ENCODE assay signal across 25 cellular contexts in genomic region chr12:68776976-68777610, GRCh38. TPM values are rescaled to one million over a fixed set of nuclear protein-coding genes. Genes with fewer than 3 reads are reported as not detected.
DNase-seq lines count a peak whose midpoint lies in the region; ATAC-seq and TF ChIP-seq lines count a peak whose summit lies in the region.
"Had no signal": no experiment of that assay in that cellular context is flagged by ENCODE, and none has a peak within 500 bp of the region (broad histone marks: within the 10 kb centered on the region; RNA-seq: fewer than 3 reads in every experiment).

No MANE protein-coding gene starts in this region.

- no peak overlapping the region for H2BK12ac ChIP-seq in trophoblast cell (ENCODE audit: low read length)

- H3K23ac ChIP-seq in trophoblast cell (ENCODE audit: low read length) = no peak overlapping the region

- H3K18ac ChIP-seq in trophoblast cell (ENCODE audit: low read length) = no peak overlapping the region

- H3K79me2 ChIP-seq in trophoblast cell (ENCODE audit: control insufficient read depth, insufficient read depth, low read length, poor library complexity) = no peaks in the 10 kb centered on the region

- no CpG with 5 or more reads among the region's 5 CpGs for WGBS in trophoblast cell (ENCODE audit: extremely low coverage, insufficient coverage, insufficient read length)

- no peak overlapping the region for H3K4ac ChIP-seq in trophoblast cell (ENCODE audit: low read depth, low read length)

- no peak overlapping the region for H3K27ac Mint-ChIP-seq in WTC11
- no peak overlapping the region for H3K27ac Mint-ChIP-seq in CD4-positive, alpha-beta memory T cell
- H3K27ac Mint-ChIP-seq: B cell, CD14-positive monocyte, HFFc6 had no signal

- DNase-seq in SJSA1 (ENCODE audit: low read depth in 1 of 2, low spot score in 2 of 2) (peak; percentile 78 to 82), trophoblast cell (peak; percentile 45 to 80), WTC11 (ENCODE audit: low spot score) (no peak), right atrium auricular region (ENCODE audit: low spot score) (no peak)
- no peak for DNase-seq in CD4-positive, alpha-beta memory T cell
- DNase-seq: Calu3, DMS79 treated with DMSO at 0.1 percent for 48 hours, GM23248, H9, HFFc6, KG1, NCI-H1048, NCI-H1417, NCI-H1694, NCI-H2029 treated with DMSO at 0.1 percent for 48 hours, NCI-H446 treated with DMSO at 0.1 percent for 48 hours, NCI-H526, SIG-M5 had no signal

- peak; percentile 23 for ATAC-seq in esophagus mucosa
- no peak for ATAC-seq in WTC11
- ATAC-seq in HG03139 (IDR thresholded peaks at IDR 0.05; ENCODE audit: unreplicated experiment) = no peak
- ATAC-seq: Panc1, SK-N-SH treated with all-trans-retinoic acid at 6 μM for 48 hours had no signal

- H3K27ac ChIP-seq in HEK293 (ENCODE audit: extremely low read depth, low read depth, low read length) (no peak overlapping the region), SJSA1 (no peak overlapping the region), trophoblast cell (ENCODE audit: low read depth, low read length) (no peak overlapping the region), right atrium auricular region (no peak overlapping the region)
- H3K27ac ChIP-seq in CD4-positive, alpha-beta memory T cell (ENCODE audit: low read depth, low read length) = no peak overlapping the region
- H3K27ac ChIP-seq: GM23248 had no signal

- POLR2A ChIA-PET in HEK293 (lab: Yijun Ruan, JAX) = no interaction called here
- POLR2A ChIA-PET in WTC11 (lab: Charles Lee) = no interaction called here
- POLR2A ChIA-PET in CD4-positive, alpha-beta memory T cell (lab: Charles Lee; ENCODE audit: partially characterized antibody) = no interaction called here

- H4K8ac ChIP-seq in trophoblast cell (ENCODE audit: low read depth, low read length) = no peak overlapping the region

- H3K9me3 ChIP-seq in HEK293 (ENCODE audit: control insufficient read depth, insufficient read depth, low read depth, low read length) = no peaks in the 10 kb centered on the region
- peaks cover 8% of the 10 kb centered on the region for H3K9me3 ChIP-seq in SJSA1 (replicated peaks)
- H3K9me3 ChIP-seq in trophoblast cell (ENCODE audit: insufficient read depth, low read depth, low read length) = no peaks in the 10 kb centered on the region
- no peaks in the 10 kb centered on the region for H3K9me3 ChIP-seq in right atrium auricular region
- H3K9me3 ChIP-seq in CD4-positive, alpha-beta memory T cell (ENCODE audit: control insufficient read depth in 1 of 2, low read length in 2 of 2) = no peaks in the 10 kb centered on the region

- no peak overlapping the region for H2AFZ ChIP-seq in trophoblast cell (ENCODE audit: insufficient read depth, low read length, poor library complexity)
- H2AFZ ChIP-seq: GM23248 had no signal

- CTCF ChIA-PET in HEK293 (lab: Yijun Ruan, JAX) (no interaction called here), WTC11 (lab: Charles Lee) (no interaction called here)
- CTCF ChIA-PET in CD4-positive, alpha-beta memory T cell (lab: Charles Lee; ENCODE audit: partially characterized antibody) = no interaction called here

- intact Hi-C loops in CD4-positive, alpha-beta memory T cell (cut with micrococcal nuclease) = no loop called here

- no peak overlapping the region for H2BK120ac ChIP-seq in trophoblast cell (ENCODE audit: insufficient read depth, low read length, poor library complexity)

- H3K27me3 ChIP-seq in SJSA1 (replicated peaks) = peaks cover 52% of the 10 kb centered on the region
- H3K27me3 ChIP-seq in trophoblast cell (ENCODE audit: insufficient read depth, low read length) = no peaks in the 10 kb centered on the region
- H3K27me3 ChIP-seq in right atrium auricular region = no peaks in the 10 kb centered on the region
- no peaks in the 10 kb centered on the region for H3K27me3 ChIP-seq in CD4-positive, alpha-beta memory T cell (ENCODE audit: insufficient read depth, low read length)

- H4K91ac ChIP-seq in trophoblast cell (ENCODE audit: low read depth, low read length) = no peak overlapping the region

- H3K14ac ChIP-seq in trophoblast cell (ENCODE audit: low read length) = no peak overlapping the region

- no peaks in the 10 kb centered on the region for H3K27me3 Mint-ChIP-seq in WTC11 (ENCODE audit: low read depth)
- H3K27me3 Mint-ChIP-seq in CD4-positive, alpha-beta memory T cell = no peaks in the 10 kb centered on the region
- H3K27me3 Mint-ChIP-seq: B cell had no signal

- H4K12ac ChIP-seq in trophoblast cell (ENCODE audit: low read depth, low read length) = no peak overlapping the region

- H3K36me3 ChIP-seq in HEK293 (ENCODE audit: control insufficient read depth in 2 of 2, insufficient read depth in 1 of 2, low read length in 2 of 2) (no peaks in the 10 kb centered on the region), SJSA1 (no peaks in the 10 kb centered on the region), trophoblast cell (ENCODE audit: control insufficient read depth in 1 of 2, insufficient read depth in 2 of 2, low read length in 2 of 2) (no peaks in the 10 kb centered on the region), right atrium auricular region (no peaks in the 10 kb centered on the region)
- no peaks in the 10 kb centered on the region for H3K36me3 ChIP-seq in CD4-positive, alpha-beta memory T cell (ENCODE audit: insufficient read depth, low read length)

- no peak overlapping the region for H2AK5ac ChIP-seq in trophoblast cell (ENCODE audit: low read length)

- H3K9me3 Mint-ChIP-seq in WTC11 = no peaks in the 10 kb centered on the region
- H3K9me3 Mint-ChIP-seq in CD4-positive, alpha-beta memory T cell = no peaks in the 10 kb centered on the region
- H3K9me3 Mint-ChIP-seq: H9, HFFc6 had no signal

- H3K4me1 Mint-ChIP-seq in WTC11 = no peaks in the 10 kb centered on the region
- H3K4me1 Mint-ChIP-seq in CD4-positive, alpha-beta memory T cell = peaks cover 9 to 12% (median 11%) of the 10 kb centered on the region in 4 donors
- H3K4me1 Mint-ChIP-seq: H9 had no signal

- no peak overlapping the region for H3K4me2 ChIP-seq in trophoblast cell (ENCODE audit: low read length)

- H3K9ac ChIP-seq in trophoblast cell (ENCODE audit: low read length) = no peak overlapping the region
- H3K9ac ChIP-seq: GM23248 had no signal

- H3K4me1 ChIP-seq in HEK293 (ENCODE audit: control insufficient read depth, insufficient read depth, low read length) = no peaks in the 10 kb centered on the region
- H3K4me1 ChIP-seq in SJSA1 (replicated peaks) = no peaks in the 10 kb centered on the region
- peaks cover 2 to 3% of the 10 kb centered on the region in 2 experiments for H3K4me1 ChIP-seq in trophoblast cell (ENCODE audit: control insufficient read depth in 1 of 2, insufficient read depth in 2 of 2, low read length in 2 of 2)
- no peaks in the 10 kb centered on the region for H3K4me1 ChIP-seq in right atrium auricular region
- H3K4me1 ChIP-seq in CD4-positive, alpha-beta memory T cell (ENCODE audit: insufficient read depth, low read length) = peaks cover 12% of the 10 kb centered on the region

- TF ChIP-seq CTCF in HEK293 (tag by site-specific recombination; IDR thresholded peaks at IDR 0.05) (no peak), WTC11 (IDR thresholded peaks at IDR 0.05) (no peak), right atrium auricular region (IDR thresholded peaks at IDR 0.05) (no peak)

- no peaks in the 10 kb centered on the region for H3K79me1 ChIP-seq in trophoblast cell (ENCODE audit: low read length)

- H3K36me3 Mint-ChIP-seq in WTC11 = no peaks in the 10 kb centered on the region
- H3K36me3 Mint-ChIP-seq in CD4-positive, alpha-beta memory T cell = no peaks in the 10 kb centered on the region
- H3K36me3 Mint-ChIP-seq: CD14-positive monocyte had no signal

- H2BK5ac ChIP-seq in trophoblast cell (ENCODE audit: low read depth, low read length, poor library complexity) = no peak overlapping the region

- no peak overlapping the region for H3K4me3 Mint-ChIP-seq in WTC11
- no peak overlapping the region for H3K4me3 Mint-ChIP-seq in CD4-positive, alpha-beta memory T cell
- H3K4me3 Mint-ChIP-seq: B cell, CD14-positive monocyte, H9, HFFc6 had no signal

- H3K4me3 ChIP-seq in HEK293 (ENCODE audit: low read depth, low read length) = no peak overlapping the region
- no peak overlapping the region for H3K4me3 ChIP-seq in SJSA1
- H3K4me3 ChIP-seq in trophoblast cell (ENCODE audit: low read depth, low read length) = no peak overlapping the region
- H3K4me3 ChIP-seq in right atrium auricular region = no peak overlapping the region
- no peak overlapping the region for H3K4me3 ChIP-seq in CD4-positive, alpha-beta memory T cell (ENCODE audit: low read length in 2 of 2)
- H3K4me3 ChIP-seq: GM23248 had no signal

TF ChIP-seq in HEK293, 187 proteins besides CTCF, POLR2A, EP300 and RAD21:
- TF ChIP-seq ZFP37 (tag by site-specific recombination; IDR thresholded peaks at IDR 0.05) = no peak
- TF ChIP-seq SCRT2 (tag by site-specific recombination; IDR thresholded peaks at IDR 0.05) = peak; percentile 77
- TF ChIP-seq ZIC2 (tag by site-specific recombination; IDR thresholded peaks at IDR 0.05) = no peak
- TF ChIP-seq MYNN (tag by site-specific recombination; IDR thresholded peaks at IDR 0.05; ENCODE audit: borderline replicate concordance) = no peak
- no peak for TF ChIP-seq ZEB2 (tag by site-specific recombination; IDR thresholded peaks at IDR 0.05)
- no peak for TF ChIP-seq WT1 (tag by site-specific recombination; IDR thresholded peaks at IDR 0.05)
TF ChIP-seq in HEK293: peak in this region for 1.

TF ChIP-seq in WTC11, 78 proteins besides CTCF, POLR2A, EP300 and RAD21 (continues in another document):
- TF ChIP-seq SMAD3 (CRISPR knock-in tag; IDR thresholded peaks at IDR 0.05; ENCODE audit: borderline replicate concordance) = no peak
- TF ChIP-seq RELA (CRISPR knock-in tag; IDR thresholded peaks at IDR 0.05; ENCODE audit: borderline replicate concordance) = no peak
- TF ChIP-seq GTF2I (CRISPR knock-in tag; conservative IDR thresholded peaks at IDR 0.05) = no peak
- no peak for TF ChIP-seq KAT7 (CRISPR knock-in tag; IDR thresholded peaks at IDR 0.05; ENCODE audit: borderline replicate concordance)
- TF ChIP-seq ATF3 (CRISPR knock-in tag; conservative IDR thresholded peaks at IDR 0.05) = no peak
- no peak for TF ChIP-seq FOXK1 (CRISPR knock-in tag; IDR thresholded peaks at IDR 0.05)

RNA-seq across cellular contexts. Expression of gene MDM2, which starts 30.9 kb away (rescaled TPM):
- 2,133 and 2,408 TPM in 2 replicates for total RNA-seq in SJSA1 (2014; rRNA removed; shearing (Covaris generic))
- 92.9 TPM for total RNA-seq in esophagus mucosa
- 194 and 207 TPM in 2 replicates for polyA plus RNA-seq in trophoblast cell (2013)
- 130 to 207 TPM (median 137 TPM) in 3 replicates for total RNA-seq in WTC11 (2021)
- total RNA-seq in right atrium auricular region = 10 to 100 TPM; 36.0 to 36.6 TPM
- total RNA-seq in CD4-positive, alpha-beta memory T cell = 100 to 1,000 TPM; 117 to 121 TPM
- 10 to 100 TPM in 1 of 2 donors, 1 to 10 TPM in 1; 9.7 to 22.5 TPM for polyA plus RNA-seq in CD4-positive, alpha-beta memory T cell

RNA-seq across cellular contexts. Expression of gene SLC35E3, which starts 31.1 kb away (rescaled TPM):
- total RNA-seq in SJSA1 (2014; rRNA removed; shearing (Covaris generic)) = 0.63 and 4.9 TPM in 2 replicates
- total RNA-seq in esophagus mucosa (10.7 TPM), WTC11 (2021) (11.1 to 11.3 TPM (median 11.1 TPM) in 3 replicates), right atrium auricular region (1 to 10 TPM; 2.3 to 3.1 TPM)
- 5.2 and 5.3 TPM in 2 replicates for polyA plus RNA-seq in trophoblast cell (2013)
- 10 to 100 TPM in 1 of 2 experiments, 1 to 10 TPM in 1; 8.2 to 11.5 TPM for total RNA-seq in CD4-positive, alpha-beta memory T cell
- polyA plus RNA-seq in CD4-positive, alpha-beta memory T cell = 1 to 10 TPM; 6.1 to 7.7 TPM

Comparison
In these comparisons a context has a peak if more than half of its experiments do, and no peak if none do; other contexts are left out.
1. DNase-seq: peak in SJSA1 (2 of 2) and trophoblast cell (2 of 2); none in WTC11 (single experiment), right atrium auricular region (single experiment) and CD4-positive, alpha-beta memory T cell (0 of 5).
2. RNA of gene MDM2, which starts 30.9 kb away (total RNA-seq): 2,133 to 2,408 TPM in SJSA1; 130 to 207 TPM in WTC11, 117 to 121 TPM in CD4-positive, alpha-beta memory T cell, 92.9 TPM in esophagus mucosa (single experiment) and 36.0 to 36.6 TPM in right atrium auricular region; every median in the first group is over 10 times any median in the second.